In the genomic region with DNA sequence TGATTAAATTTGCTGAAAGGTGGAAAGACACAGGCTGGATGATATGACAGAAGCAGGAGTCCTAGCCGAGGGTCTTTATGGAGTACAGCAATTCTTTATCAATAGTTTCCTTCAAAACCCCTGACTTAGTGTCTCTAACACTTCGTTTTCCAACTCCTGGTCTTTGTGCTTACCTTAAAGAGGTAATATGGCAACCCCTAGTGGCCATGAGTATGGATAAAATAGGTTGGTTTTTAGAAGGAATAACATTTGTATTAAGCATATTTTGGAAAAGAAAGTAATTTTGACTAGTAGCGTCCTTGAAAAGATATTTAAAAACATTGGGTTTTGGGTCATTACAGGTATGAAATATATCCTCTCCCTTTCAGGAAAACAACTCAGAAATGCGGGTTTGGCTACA, we compare ENCODE assay signal across 9 cellular contexts. TPM values are rescaled to one million over a fixed set of nuclear protein-coding genes. Genes with fewer than 3 reads are reported as not detected.
DNase-seq lines count a peak whose midpoint lies in the region; ATAC-seq and TF ChIP-seq lines count a peak whose summit lies in the region.
"Had no signal": no experiment of that assay in that cellular context is flagged by ENCODE, and none has a peak within 500 bp of the region (broad histone marks: within the 10 kb centered on the region; RNA-seq: fewer than 3 reads in every experiment).

No MANE protein-coding gene starts in this region.

- 0 out of 2 replicates have a peak, but pooled peaks have one; percentile 14 for TF ChIP-seq CTCF in WERI-Rb-1 (IDR thresholded peaks at IDR 0.05; ENCODE audit: low read depth, low read length)

- H3K4me3 ChIP-seq in WERI-Rb-1 (ENCODE audit: low read depth, low read length): no peak overlapping the region

- DNase-seq in EH (ENCODE audit: low read depth) (peak; percentile 7), HPDE6-E6E7 (ENCODE audit: extremely low spot score) (peak; percentile 11), WERI-Rb-1 (no peak), lung microvascular endothelial cell (ENCODE audit: low read depth in 2 of 2) (peak; percentile 6 to 20), T-helper 9 cell (no peak), NCI-H1694 treated with DMSO at 0.1 percent for 48 hours (lab: John Stamatoyannopoulos, UW) (no peak), epidermal melanocyte (ENCODE audit: insufficient read length, low spot score) (no peak)
- DNase-seq: effector CD8-positive, alpha-beta T cell had no signal

- no peak for ATAC-seq in HG03565 (IDR thresholded peaks at IDR 0.05; ENCODE audit: unreplicated experiment)

- no peak overlapping the region for H3K27ac ChIP-seq in WERI-Rb-1

- H3K27me3 ChIP-seq in WERI-Rb-1 (ENCODE audit: insufficient read depth, low read depth, severe bottlenecking): no peaks in the 10 kb centered on the region

- H3K36me3 ChIP-seq in WERI-Rb-1: no peaks in the 10 kb centered on the region

- no peaks in the 10 kb centered on the region for H3K9me3 ChIP-seq in WERI-Rb-1 (ENCODE audit: severe bottlenecking)

RNA-seq across cellular contexts. Expression of gene VGLL2, which starts 51.9 kb away (rescaled TPM):
- total RNA-seq in lung microvascular endothelial cell: not detected in 2 replicates

Comparison
In these comparisons a context has a peak if more than half of its experiments do, and no peak if none do; other contexts are left out.
1. DNase-seq: peak in EH (single experiment), HPDE6-E6E7 (single experiment) and lung microvascular endothelial cell (2 of 2); none in WERI-Rb-1 (single experiment), T-helper 9 cell (single experiment), NCI-H1694 treated with DMSO at 0.1 percent for 48 hours (single experiment) and epidermal melanocyte (single experiment).